20 cellular contexts compared by ENCODE assay signal in genomic region chr18:31039426-31039825, GRCh38.
DNase-seq lines count a peak whose midpoint lies in the region; ATAC-seq and TF ChIP-seq lines count a peak whose summit lies in the region.
"Had no signal": no experiment of that assay in that cellular context is flagged by ENCODE, and none has a peak within 500 bp of the region (broad histone marks: within the 10 kb centered on the region; RNA-seq: fewer than 3 reads in every experiment).

No MANE protein-coding gene starts in this region.

- peak overlapping the region; percentile 65 for H3K27ac ChIP-seq in RWPE2 (ENCODE audit: poor library complexity, severe bottlenecking)
- peak overlapping the region; percentile 94 for H3K27ac ChIP-seq in epithelial cell of prostate
- H3K27ac ChIP-seq: SK-N-MC, transverse colon had no signal

- H3K4me1 ChIP-seq in RWPE2 (ENCODE audit: insufficient read depth, poor library complexity, severe bottlenecking): peaks cover 41% of the 10 kb centered on the region

- no peak overlapping the region for H3K27ac Mint-ChIP-seq in nephron
- H3K27ac Mint-ChIP-seq: activated CD8-positive, alpha-beta memory T cell treated with anti-CD3 and anti-CD28 coated beads, Interleukin-2, amount 10 ng/mL, durations not matched to agents 7 days and 5 days; activated naive CD8-positive, alpha-beta T cell treated with anti-CD3 and anti-CD28 coated beads, Interleukin-2, amount 50 U/mL, for 24 hours; CD4-positive, alpha-beta T cell; naive thymus-derived CD4-positive, alpha-beta T cell; stimulated activated effector memory CD8-positive, alpha-beta T cell treated with anti-CD3 and anti-CD28 coated beads, Interleukin-12 subunit alpha, Interleukin-12 subunit beta, amount 100 ng/mL, for 72 hours had no signal

- ATAC-seq in RWPE2 (ENCODE audit: low read depth) (peak; percentile 23), HG03175 (IDR thresholded peaks at IDR 0.05; ENCODE audit: unreplicated experiment) (no peak)
- ATAC-seq: activated CD8-positive, alpha-beta memory T cell treated with anti-CD3 and anti-CD28 coated beads, Interleukin-2, amount 10 ng/mL, durations not matched to agents 7 days and 5 days; activated naive CD8-positive, alpha-beta T cell treated with anti-CD3 and anti-CD28 coated beads, Interleukin-2, amount 50 U/mL, for 24 hours; naive thymus-derived CD4-positive, alpha-beta T cell; stimulated activated effector memory CD8-positive, alpha-beta T cell treated with anti-CD3 and anti-CD28 coated beads, Interleukin-12 subunit alpha, Interleukin-12 subunit beta, amount 100 ng/mL, for 72 hours had no signal

- CTCF ChIA-PET in HEK293T (lab: Yijun Ruan, JAX): interaction anchor here (0.7 to 1.8 kb wide), 2 partner anchors 12 to 213 kb away, joined by 3 to 4 read pairs; no protein-coding TSS in a partner anchor

- no peaks in the 10 kb centered on the region for H3K27me3 ChIP-seq in RWPE2 (ENCODE audit: insufficient read depth, poor library complexity, severe bottlenecking)

- POLR2A ChIA-PET in HEK293T (lab: Yijun Ruan, JAX): no interaction called here

- H3K9me3 Mint-ChIP-seq in nephron: peaks cover 6% of the 10 kb centered on the region

- peaks cover 21% of the 10 kb centered on the region for H3K4me1 Mint-ChIP-seq in nephron
- H3K4me1 Mint-ChIP-seq: activated CD8-positive, alpha-beta memory T cell treated with anti-CD3 and anti-CD28 coated beads, Interleukin-2, amount 10 ng/mL, durations not matched to agents 7 days and 5 days; stimulated activated effector memory CD8-positive, alpha-beta T cell treated with anti-CD3 and anti-CD28 coated beads, Interleukin-12 subunit alpha, Interleukin-12 subunit beta, amount 100 ng/mL, for 72 hours had no signal

- DNase-seq in HEK293T (ENCODE audit: extremely low spot score): no peak
- DNase-seq in RWPE2 (ENCODE audit: low spot score): no peak
- peak; percentile 60 for DNase-seq in epithelial cell of prostate (ENCODE audit: low read depth, low spot score)
- DNase-seq in OCI-M2 (lab: John Stamatoyannopoulos, UW; ENCODE audit: unreplicated experiment): no peak
- DNase-seq in retina: no peak
- no peak for DNase-seq in NCI-H1417 (lab: John Stamatoyannopoulos, UW)
- DNase-seq: activated CD4-positive, alpha-beta T cell treated with anti-CD3 and anti-CD28 coated beads, Interleukin-2, amount 50 U/mL, for 4 hours; activated CD8-positive, alpha-beta memory T cell treated with anti-CD3 and anti-CD28 coated beads, Interleukin-2, amount 10 ng/mL, durations not matched to agents 7 days and 5 days; activated naive CD8-positive, alpha-beta T cell treated with anti-CD3 and anti-CD28 coated beads, Interleukin-2, amount 50 U/mL, for 24 hours; activated T-cell treated with anti-CD3 and anti-CD28 coated beads, Interleukin-2, amount 50 U/mL, for 48 hours; CD4-positive, alpha-beta T cell; midbrain; naive thymus-derived CD4-positive, alpha-beta T cell; RPMI8226; T-helper 1 cell; transverse colon had no signal

- H3K36me3 Mint-ChIP-seq in nephron (ENCODE audit: low read depth): no peaks in the 10 kb centered on the region
- H3K36me3 Mint-ChIP-seq: stimulated activated effector memory CD8-positive, alpha-beta T cell treated with anti-CD3 and anti-CD28 coated beads, Interleukin-12 subunit alpha, Interleukin-12 subunit beta, amount 100 ng/mL, for 72 hours had no signal

- H3K4me3 Mint-ChIP-seq in nephron: peak overlapping the region in 2 of 3 experiments; percentile 28 to 30
- H3K4me3 Mint-ChIP-seq: activated CD8-positive, alpha-beta memory T cell treated with anti-CD3 and anti-CD28 coated beads, Interleukin-2, amount 10 ng/mL, durations not matched to agents 7 days and 5 days; activated naive CD8-positive, alpha-beta T cell treated with anti-CD3 and anti-CD28 coated beads, Interleukin-2, amount 50 U/mL, for 24 hours; CD4-positive, alpha-beta T cell; naive thymus-derived CD4-positive, alpha-beta T cell; stimulated activated effector memory CD8-positive, alpha-beta T cell treated with anti-CD3 and anti-CD28 coated beads, Interleukin-12 subunit alpha, Interleukin-12 subunit beta, amount 100 ng/mL, for 72 hours had no signal

- H3K27me3 Mint-ChIP-seq in nephron (ENCODE audit: low read depth): peaks cover 68% of the 10 kb centered on the region

- no peaks in the 10 kb centered on the region for H3K9me3 ChIP-seq in RWPE2 (ENCODE audit: severe bottlenecking)
- H3K9me3 ChIP-seq: transverse colon had no signal

- TF ChIP-seq CTCF in RWPE2 (IDR thresholded peaks at IDR 0.05; ENCODE audit: poor library complexity, severe bottlenecking) (no peak), nephron (IDR thresholded peaks at IDR 0.05; ENCODE audit: unreplicated experiment in 3 of 3) (no peak)

- H3K4me3 ChIP-seq in RWPE2 (ENCODE audit: severe bottlenecking): no peak overlapping the region
- H3K4me3 ChIP-seq: SK-N-MC, transverse colon had no signal

- H3K36me3 ChIP-seq in RWPE2 (ENCODE audit: low read depth): no peaks in the 10 kb centered on the region
- H3K36me3 ChIP-seq: transverse colon had no signal

TF ChIP-seq in HEK293T, 16 proteins besides CTCF, POLR2A, EP300 and RAD21:
- TF ChIP-seq ELF4 (IDR thresholded peaks at IDR 0.05): no peak
- no peak for TF ChIP-seq ARNT (IDR thresholded peaks at IDR 0.05)
- TF ChIP-seq LEF1 (IDR thresholded peaks at IDR 0.05; ENCODE audit: borderline replicate concordance): peak; percentile 86; the same call in 1 of the 2 replicates
- TF ChIP-seq NFRKB (IDR thresholded peaks at IDR 0.05): no peak
- TF ChIP-seq HDGF (IDR thresholded peaks at IDR 0.05; ENCODE audit: borderline replicate concordance): no peak
- TF ChIP-seq PKNOX1 (IDR thresholded peaks at IDR 0.05): peak; percentile 85
- TF ChIP-seq BHLHE40 (IDR thresholded peaks at IDR 0.05; ENCODE audit: borderline replicate concordance): no peak
- peak; percentile 78; the same call in 1 of the 2 replicates for TF ChIP-seq CTBP1 (IDR thresholded peaks at IDR 0.05; ENCODE audit: borderline replicate concordance)
- no peak for TF ChIP-seq L3MBTL2 (conservative IDR thresholded peaks at IDR 0.05)
